ENCODE assay signal across 11 cellular contexts in the genomic region with DNA sequence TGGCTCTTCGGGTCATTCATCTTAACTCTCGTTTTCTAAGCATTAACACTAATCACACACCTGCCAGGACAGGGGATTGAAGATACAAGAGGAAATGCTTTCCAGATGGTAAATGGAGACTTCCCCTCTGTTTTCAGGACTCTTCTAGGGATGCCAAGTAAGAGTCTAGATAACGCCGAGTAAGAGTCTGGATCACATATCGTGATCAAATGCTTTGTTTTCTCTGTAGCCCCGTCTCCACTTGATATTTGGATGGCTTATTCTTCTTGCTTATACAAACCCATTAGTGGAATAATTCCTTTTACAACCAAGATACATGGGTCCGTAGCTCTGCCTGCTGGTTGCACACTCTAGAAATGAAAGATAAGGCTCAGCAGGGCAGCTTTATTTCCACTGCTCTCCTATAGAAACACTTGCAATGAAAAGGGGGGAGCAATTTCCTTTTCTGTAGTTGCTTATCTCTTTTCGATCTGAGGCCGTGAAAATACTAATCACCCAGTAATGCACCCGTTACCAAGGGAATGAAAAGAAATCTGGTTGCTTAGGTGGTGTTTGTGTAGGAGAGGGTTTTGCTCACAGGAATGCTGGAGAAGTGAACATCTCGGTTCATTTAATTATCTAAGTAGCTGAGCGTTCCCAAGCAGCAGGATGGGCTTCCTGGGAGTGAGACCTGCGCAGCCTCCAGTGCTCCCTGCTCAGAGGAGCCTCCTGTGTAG.
A peak's percentile ranks its signal among the peaks of the same experiment; 100 is the strongest.
DNase-seq lines count a peak whose midpoint lies in the region; ATAC-seq and TF ChIP-seq lines count a peak whose summit lies in the region.
"Had no signal": no experiment of that assay in that cellular context is flagged by ENCODE, and none has a peak within 500 bp of the region (broad histone marks: within the 10 kb centered on the region; RNA-seq: fewer than 3 reads in every experiment).

No MANE protein-coding gene starts in this region.

- no peaks in the 10 kb centered on the region for H4K20me1 ChIP-seq in osteoblast (ENCODE audit: insufficient read depth, low read length)

- TF ChIP-seq POLR2A in Peyer's patch (IDR thresholded peaks at IDR 0.05) = no peak

- H3K36me3 ChIP-seq in endocrine pancreas (ENCODE audit: control insufficient read depth, insufficient read depth, low read length) (no peaks in the 10 kb centered on the region), osteoblast (ENCODE audit: insufficient read depth, low read length) (no peaks in the 10 kb centered on the region), Peyer's patch (no peaks in the 10 kb centered on the region)
- H3K36me3 ChIP-seq: gastroesophageal sphincter had no signal

- peak overlapping the region; percentile 10 for H2AFZ ChIP-seq in osteoblast (ENCODE audit: low read length)

- peak overlapping the region; percentile 69 for H3K4me2 ChIP-seq in osteoblast (ENCODE audit: insufficient read depth, low read length)

- H3K27ac ChIP-seq in osteoblast (ENCODE audit: low read depth, low read length) (peak overlapping the region; percentile 57), Peyer's patch (no peak overlapping the region)

- peak overlapping the region; percentile 68 for H3K4me3 ChIP-seq in endocrine pancreas (ENCODE audit: control insufficient read depth, insufficient read depth, low read length)
- H3K4me3 ChIP-seq in osteoblast (ENCODE audit: insufficient read depth, low read length) = peak overlapping the region; percentile 48
- H3K4me3 ChIP-seq in Peyer's patch = peak overlapping the region in 1 of 4 donors; percentile 12

- H3K79me2 ChIP-seq in osteoblast (ENCODE audit: insufficient read depth, low read length) = no peaks in the 10 kb centered on the region

- no peak for TF ChIP-seq CTCF in osteoblast (IDR thresholded peaks at IDR 0.05; ENCODE audit: extremely low read depth, low read depth, low read length)
- TF ChIP-seq CTCF in Peyer's patch (IDR thresholded peaks at IDR 0.05) = no peak

- no peak for ATAC-seq in GM19395 (IDR thresholded peaks at IDR 0.05; ENCODE audit: unreplicated experiment)

- H3K4me1 ChIP-seq in endocrine pancreas (ENCODE audit: control insufficient read depth, insufficient read depth, low read length) = no peaks in the 10 kb centered on the region
- peaks cover 3% of the 10 kb centered on the region for H3K4me1 ChIP-seq in osteoblast (ENCODE audit: insufficient read depth, low read length)
- no peaks in the 10 kb centered on the region for H3K4me1 ChIP-seq in Peyer's patch

- H3K9me3 ChIP-seq in endocrine pancreas (ENCODE audit: control insufficient read depth, low read length) = no peaks in the 10 kb centered on the region
- H3K9me3 ChIP-seq in osteoblast (ENCODE audit: low read depth, low read length) = no peaks in the 10 kb centered on the region
- H3K9me3 ChIP-seq in Peyer's patch = no peaks in the 10 kb centered on the region

- no peak overlapping the region for H3K9ac ChIP-seq in endocrine pancreas (ENCODE audit: control insufficient read depth, insufficient read depth, low read length)

- H3K27me3 ChIP-seq in endocrine pancreas (ENCODE audit: control insufficient read depth, insufficient read depth, low read length) (no peaks in the 10 kb centered on the region), osteoblast (ENCODE audit: insufficient read depth, low read length) (no peaks in the 10 kb centered on the region), Peyer's patch (no peaks in the 10 kb centered on the region)

- DNase-seq in EL = peak; percentile 68
- peak; percentile 73 for DNase-seq in NCI-H748 treated with DMSO at 0.1 percent for 48 hours (lab: John Stamatoyannopoulos, UW)
- DNase-seq in osteoblast (ENCODE audit: insufficient read length, low spot score, missing footprints) = no peak
- DNase-seq in activated CD4-positive, alpha-beta T cell treated with anti-CD3 and anti-CD28 coated beads for 4 hours = no peak
- no peak for DNase-seq in Peyer's patch
- no peak for DNase-seq in activated CD8-positive, alpha-beta memory T cell treated with anti-CD3 and anti-CD28 coated beads, Interleukin-2, amount 50 U/mL, for 48 hours
- DNase-seq: activated naive CD4-positive, alpha-beta T cell treated with Interleukin-2 at 50 U/mL for 16 hours; T-helper 9 cell had no signal

Comparison
In these comparisons a context has a peak if more than half of its experiments do, and no peak if none do; other contexts are left out.
1. DNase-seq: peak in EL (single experiment) and NCI-H748 treated with DMSO at 0.1 percent for 48 hours (single experiment); none in osteoblast (single experiment), activated CD4-positive, alpha-beta T cell treated with anti-CD3 and anti-CD28 coated beads for 4 hours (0 of 2), Peyer's patch (0 of 3) and activated CD8-positive, alpha-beta memory T cell treated with anti-CD3 and anti-CD28 coated beads, Interleukin-2, amount 50 U/mL, for 48 hours (single experiment).